ENCODE assay signal across 23 cellular contexts in genomic region chr20:58233393-58233792, GRCh38. TPM values are rescaled to one million over a fixed set of nuclear protein-coding genes. Genes with fewer than 3 reads are reported as not detected.
DNase-seq lines count a peak whose midpoint lies in the region; ATAC-seq and TF ChIP-seq lines count a peak whose summit lies in the region.
"Had no signal": no experiment of that assay in that cellular context is flagged by ENCODE, and none has a peak within 500 bp of the region (broad histone marks: within the 10 kb centered on the region; RNA-seq: fewer than 3 reads in every experiment).

No MANE protein-coding gene starts in this region.

- TF ChIP-seq CTCF in colonic mucosa (IDR thresholded peaks at IDR 0.05) = no peak

- TF ChIP-seq POLR2A in GM18505 (IDR thresholded peaks at IDR 0.05; ENCODE audit: borderline replicate concordance, extremely low read depth, insufficient read depth, insufficient read length) = no peak

- peak overlapping the region; percentile 6 for H3K18ac ChIP-seq in neuronal stem cell (ENCODE audit: low read length)

- H3K4me3 ChIP-seq in colonic mucosa (no peak overlapping the region), neuronal stem cell (ENCODE audit: low read length in 2 of 2) (no peak overlapping the region)
- H3K4me3 ChIP-seq: A549; BLaER1 treated with 17β-estradiol and CSF1 and Interleukin-3, amounts not matched to agents 10 nM and 100 nM; HAP-1 had no signal

- intact Hi-C loops in colonic mucosa (cut with DNase I) = loop anchor here (10.0 kb wide), 1 partner anchor 621 kb away; the partner anchor contains the start of genes GNAS and GNAS-AS1
- intact Hi-C loops in left ventricle myocardium superior (cut with micrococcal nuclease) = loop anchor here (10.0 kb wide), 2 partner anchors 211 to 421 kb away; partner anchors contain the start of gene STX16

- H4K8ac ChIP-seq in neuronal stem cell (ENCODE audit: low read depth, low read length) = no peak overlapping the region

- H3K79me1 ChIP-seq in neuronal stem cell (ENCODE audit: low read depth, low read length) = no peaks in the 10 kb centered on the region

- DNase-seq in activated CD8-positive, alpha-beta memory T cell treated with anti-CD3 and anti-CD28 coated beads for 24 hours = peak; percentile 38
- DNase-seq in activated CD8-positive, alpha-beta memory T cell treated with anti-CD3 and anti-CD28 coated beads, Interleukin-2, amount 50 U/mL, for 4 hours = no peak
- DNase-seq in colonic mucosa = peak; percentile 12
- DNase-seq in neuronal stem cell (ENCODE audit: low spot score) = no peak
- peak; percentile 37 for DNase-seq in ureter (ENCODE audit: low spot score)
- no peak for DNase-seq in HuH-7.5 (ENCODE audit: low spot score)
- DNase-seq in left ventricle myocardium superior = no peak
- DNase-seq: AML-193, DMS 273 treated with DMSO at 0.1 percent for 48 hours, DMS79 treated with DMSO at 0.1 percent for 48 hours, GF-D8, GOT3, HFFc6 had no signal

- H2BK5ac ChIP-seq in neuronal stem cell (ENCODE audit: low read length) = no peak overlapping the region

- H3K9ac ChIP-seq in colonic mucosa (ENCODE audit: low read depth in 2 of 2, low read length in 2 of 2) (no peak overlapping the region), neuronal stem cell (ENCODE audit: low read depth, low read length, poor library complexity) (no peak overlapping the region)
- H3K9ac ChIP-seq: BLaER1 treated with 17β-estradiol and CSF1 and Interleukin-3, amounts not matched to agents 10 nM and 100 nM had no signal

- ATAC-seq in left ventricle myocardium superior = no peak
- ATAC-seq in GM18505 (IDR thresholded peaks at IDR 0.05; ENCODE audit: unreplicated experiment) = no peak

- no peak overlapping the region for H3K4ac ChIP-seq in neuronal stem cell (ENCODE audit: low read length)

- no peak overlapping the region for H4K91ac ChIP-seq in neuronal stem cell (ENCODE audit: low read depth, low read length, poor library complexity)

- H3K9me3 ChIP-seq in colonic mucosa = no peaks in the 10 kb centered on the region
- H3K9me3 ChIP-seq in neuronal stem cell (replicated peaks in 1 of 2; ENCODE audit: control insufficient read depth in 2 of 2, insufficient read depth in 1 of 2, low read depth in 1 of 2, low read length in 2 of 2) = no peaks in the 10 kb centered on the region
- H3K9me3 ChIP-seq: A549; BE2C; BLaER1 treated with 17β-estradiol and CSF1 and Interleukin-3, amounts not matched to agents 10 nM and 100 nM; HAP-1 had no signal

- H3K27ac ChIP-seq in colonic mucosa = no peak overlapping the region
- H3K27ac ChIP-seq in neuronal stem cell (replicated peaks; ENCODE audit: low read length) = no peak overlapping the region
- H3K27ac ChIP-seq: A549; BLaER1 treated with 17β-estradiol and CSF1 and Interleukin-3, amounts not matched to agents 10 nM and 100 nM had no signal

- H3K14ac ChIP-seq in neuronal stem cell (ENCODE audit: low read length) = no peak overlapping the region

- no peak overlapping the region for H2BK15ac ChIP-seq in neuronal stem cell (ENCODE audit: low read length)

- no peak overlapping the region for H2BK12ac ChIP-seq in neuronal stem cell (ENCODE audit: low read length)

- no peak overlapping the region for H2AK5ac ChIP-seq in neuronal stem cell (ENCODE audit: low read depth, low read length)

- peaks cover 9% of the 10 kb centered on the region for H3K27me3 ChIP-seq in colonic mucosa
- peaks cover 0 to 47% (median 14%) of the 10 kb centered on the region in 3 experiments for H3K27me3 ChIP-seq in neuronal stem cell (ENCODE audit: control insufficient read depth in 3 of 3, insufficient read depth in 3 of 3, low read depth in 1 of 3, low read length in 3 of 3)
- H3K27me3 ChIP-seq: BE2C had no signal

- no peaks in the 10 kb centered on the region for H3K36me3 ChIP-seq in colonic mucosa
- no peaks in the 10 kb centered on the region for H3K36me3 ChIP-seq in neuronal stem cell (replicated peaks in 1 of 2; ENCODE audit: control insufficient read depth in 2 of 2, insufficient read depth in 2 of 2, low read length in 2 of 2)
- H3K36me3 ChIP-seq: BE2C, HAP-1 had no signal

- H3K4me2 ChIP-seq in neuronal stem cell (ENCODE audit: insufficient read depth, low read length, poor library complexity, severe bottlenecking) = no peak overlapping the region
- H3K4me2 ChIP-seq: A549; BLaER1 treated with 17β-estradiol and CSF1 and Interleukin-3, amounts not matched to agents 10 nM and 100 nM had no signal

- WGBS in neuronal stem cell (ENCODE audit: extremely low coverage in 2 of 2, insufficient read length in 2 of 2, insufficient replicate concordance in 1 of 2), 2 donors = no CpG with 5 or more reads among the region's 8 CpGs

- H2AFZ ChIP-seq in neuronal stem cell (ENCODE audit: low read length) = no peak overlapping the region

- no peak overlapping the region for H3K23ac ChIP-seq in neuronal stem cell (ENCODE audit: low read depth, low read length, poor library complexity)

- no peak overlapping the region for H2BK120ac ChIP-seq in neuronal stem cell (ENCODE audit: low read depth, low read length)

- no peaks in the 10 kb centered on the region for H3K4me1 ChIP-seq in colonic mucosa
- H3K4me1 ChIP-seq in neuronal stem cell (ENCODE audit: control insufficient read depth in 2 of 2, insufficient read depth in 1 of 2, low read depth in 1 of 2, low read length in 2 of 2) = peaks cover 7 to 9% of the 10 kb centered on the region in 2 donors
- H3K4me1 ChIP-seq: HAP-1 had no signal

RNA-seq across cellular contexts. Expression of gene ANKRD60, which starts 4.9 kb away (rescaled TPM):
- total RNA-seq in colonic mucosa (not detected), ureter (not detected), left ventricle myocardium superior (not detected)
- not detected for polyA plus RNA-seq in neuronal stem cell (2013, experiment 1 of 2)
- polyA plus RNA-seq in neuronal stem cell (2013, experiment 2 of 2) = not detected
- total RNA-seq: CD4-positive, alpha-beta T cell; CD8-positive, alpha-beta memory T cell; Daoy; G401; HFFc6 had no signal
- polyA plus RNA-seq: A549; CD14-positive monocyte; CD8-positive, alpha-beta memory T cell had no signal

Comparison
In these comparisons a context has a peak if more than half of its experiments do, and no peak if none do; other contexts are left out.
1. DNase-seq: peak in activated CD8-positive, alpha-beta memory T cell treated with anti-CD3 and anti-CD28 coated beads for 24 hours (single experiment), colonic mucosa (single experiment) and ureter (single experiment); none in activated CD8-positive, alpha-beta memory T cell treated with anti-CD3 and anti-CD28 coated beads, Interleukin-2, amount 50 U/mL, for 4 hours (single experiment), neuronal stem cell (single experiment), HuH-7.5 (single experiment) and left ventricle myocardium superior (single experiment).